In the genomic region with DNA sequence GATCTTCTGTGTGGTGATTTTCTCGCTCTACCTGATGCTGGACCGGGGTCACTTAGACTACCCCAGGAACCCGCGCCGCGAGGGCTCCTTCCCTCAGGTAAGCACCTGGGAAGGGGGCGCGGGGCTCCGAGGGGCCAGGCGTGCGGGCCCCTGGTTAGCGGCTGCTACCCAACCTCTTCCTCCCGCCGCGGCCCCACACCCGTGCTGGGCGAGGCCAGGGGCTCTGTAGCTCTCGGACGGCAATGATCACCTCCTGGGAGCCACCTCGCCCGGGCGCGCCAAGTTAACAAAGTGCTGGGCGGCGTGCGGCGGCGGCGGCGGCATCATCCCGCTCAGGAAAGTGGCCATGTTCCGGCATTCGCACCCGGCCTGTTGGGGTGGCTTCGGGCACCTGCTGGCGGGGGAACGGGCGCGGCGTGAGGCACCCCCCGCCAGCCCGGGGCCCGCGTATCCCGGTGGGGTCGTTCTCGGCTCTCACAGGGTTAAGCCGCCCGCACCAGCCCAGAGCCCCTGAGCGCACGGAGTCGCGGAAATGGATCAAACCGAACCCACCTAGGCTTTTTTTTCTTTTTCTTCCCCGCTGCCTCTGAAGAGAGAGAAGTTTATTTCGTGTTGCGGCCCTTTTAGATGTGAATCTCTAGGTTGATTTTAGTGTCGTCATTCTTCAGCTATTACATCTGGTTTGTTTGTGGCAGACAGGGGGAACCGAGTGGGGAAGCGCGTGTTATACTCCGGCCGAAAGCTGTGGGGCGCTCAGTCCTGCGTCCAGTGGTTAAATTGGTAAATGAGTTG, we compare ENCODE assay signal across 8 cellular contexts. TPM values are rescaled to one million over a fixed set of nuclear protein-coding genes. Genes with fewer than 3 reads are reported as not detected.
DNase-seq lines count a peak whose midpoint lies in the region; ATAC-seq and TF ChIP-seq lines count a peak whose summit lies in the region.

No MANE protein-coding gene starts in this region.

- no peaks in the 10 kb centered on the region for H3K27me3 ChIP-seq in HCT116 (ENCODE audit: insufficient read depth, low read length)
- no peaks in the 10 kb centered on the region for H3K27me3 ChIP-seq in gastrocnemius medialis

- H3K9ac ChIP-seq in ES-I3 (ENCODE audit: low read depth, low read length) (peak overlapping the region; percentile 59), HCT116 (ENCODE audit: low read length) (peak overlapping the region; percentile 69)

- H3K27ac ChIP-seq in HCT116 (ENCODE audit: low read depth, low read length): peak overlapping the region; percentile 54
- H3K27ac ChIP-seq in VCaP: peak overlapping the region; percentile 84
- H3K27ac ChIP-seq in gastrocnemius medialis: peak overlapping the region; percentile 94 to 99 (median 98)

- H3K9me3 ChIP-seq in ES-I3 (ENCODE audit: control insufficient read depth, insufficient read depth, low read length) (0 out of 2 replicates have a peak, but pooled peaks cover 5% of the 10 kb centered on the region), HCT116 (ENCODE audit: control insufficient read depth in 1 of 2, insufficient read depth in 1 of 2, low read depth in 1 of 2, low read length in 2 of 2) (no peaks in the 10 kb centered on the region), iPS-18c (ENCODE audit: control insufficient read depth, insufficient read depth, low read length) (no peaks in the 10 kb centered on the region), gastrocnemius medialis (no peaks in the 10 kb centered on the region)

- peak overlapping the region; percentile 79 for H2AFZ ChIP-seq in HCT116 (ENCODE audit: low read depth, low read length, poor library complexity, severe bottlenecking)

- in situ Hi-C loops in T47D (cut with HindIII; ENCODE audit: low pct_unique_long_range_greater_than_20kb, low sequenced_read_pairs) (no loop called here), gastrocnemius medialis (cut with MboI; ENCODE audit: low sequenced_read_pairs in 4 of 4) (loop anchor here in 2 of 4 donors (10.0 to 25.0 kb wide), 2 partner anchors 74 to 953 kb away; partner anchors contain the start of gene FER (in 1 of the 2))

- RAD21 ChIA-PET in HCT116 (lab: Charles Lee; ENCODE audit: low non-redundant PET in 1 of 2, low total read pairs in 2 of 2, uncharacterized antibody in 2 of 2, unreplicated experiment in 2 of 2): interaction anchor here in 1 of 2 experiments (0.6 kb wide), 1 partner anchor 1051 kb away, joined by 3 read pairs; no protein-coding TSS in a partner anchor

- BruUV-seq in HCT116 (replicated peaks; lab: Mats Ljungman, UMichigan): no TSS peak

- H3K9me2 ChIP-seq in HCT116 (ENCODE audit: insufficient read depth): no peaks in the 10 kb centered on the region

- H3K4me3 ChIP-seq in HCT116 (replicated peaks in 1 of 2; ENCODE audit: low read depth in 1 of 2, low read length in 2 of 2) (peak overlapping the region; percentile 67 to 74), iPS-18c (ENCODE audit: insufficient read depth, low read depth, low read length) (peak overlapping the region; percentile 93), gastrocnemius medialis (peak overlapping the region; percentile 88 to 98 (median 96))

- intact Hi-C loops in HCT116 (cut with micrococcal nuclease) (no loop called here), gastrocnemius medialis (cut with DNase I; ENCODE audit: low total_unique reads) (loop anchor here (2.0 to 10.0 kb wide), 4 partner anchors 78 to 1306 kb away; partner anchors contain the start of genes FBXL17, FER and SLC25A46)

- ATAC-seq in HCT116 (peak; percentile 33), gastrocnemius medialis (peak; percentile 57 to 62), HG03469 (IDR thresholded peaks at IDR 0.05; ENCODE audit: unreplicated experiment) (no peak)

- H3K79me2 ChIP-seq in HCT116 (ENCODE audit: insufficient read depth, low read length): peaks cover 46% of the 10 kb centered on the region

- TF ChIP-seq RAD21 in HCT116 (IDR thresholded peaks at IDR 0.05; ENCODE audit: low read depth): peak; percentile 68

- H3K4me1 ChIP-seq in ES-I3 (ENCODE audit: insufficient read depth, low read length) (peaks cover 26% of the 10 kb centered on the region), HCT116 (ENCODE audit: control insufficient read depth in 1 of 2, insufficient read depth in 2 of 2, low read length in 2 of 2) (peaks cover 4 to 21% of the 10 kb centered on the region in 2 experiments; a peak in 3 of 4 replicates), gastrocnemius medialis (peaks cover 38 to 50% of the 10 kb centered on the region in 2 donors)

- CTCF ChIA-PET in HCT116 (lab: Charles Lee): interaction anchor here (1.2 to 1.4 kb wide), 2 partner anchors 937 to 1048 kb away, joined by 3 to 4 read pairs; no protein-coding TSS in a partner anchor

- POLR2A ChIA-PET in HCT116 (lab: Charles Lee): no interaction called here

- TF ChIP-seq CTCF in HCT116 (IDR thresholded peaks at IDR 0.05 in 2 of 3, conservative IDR thresholded peaks at IDR 0.05 in 1 of 3; ENCODE audit: borderline replicate concordance in 1 of 3, insufficient read depth in 1 of 3, low read depth in 2 of 3, low read length in 2 of 3) (peak; percentile 50 to 66 (median 62); a peak in 5 of 6 replicates), VCaP (conservative IDR thresholded peaks at IDR 0.05) (peak; percentile 77), gastrocnemius medialis (IDR thresholded peaks at IDR 0.05 in 4 of 5, conservative IDR thresholded peaks at IDR 0.05 in 1 of 5) (peak; percentile 52 to 85 (median 60))

- no peak for TF ChIP-seq POLR2A in HCT116 (IDR thresholded peaks at IDR 0.05; ENCODE audit: borderline replicate concordance, extremely low read depth, insufficient read depth, insufficient read length)
- TF ChIP-seq POLR2A in gastrocnemius medialis (IDR thresholded peaks at IDR 0.05): peak in 1 of 2 donors; percentile 52

- no peaks in the 10 kb centered on the region for H4K20me1 ChIP-seq in HCT116 (ENCODE audit: insufficient read depth)

- DNase-seq in HCT116 (ENCODE audit: low read depth, low spot score) (peak; percentile 28), NCI-H1694 (lab: John Stamatoyannopoulos, UW) (peak; percentile 23), T47D (ENCODE audit: low read depth in 1 of 2, low spot score in 1 of 2) (peak; percentile 48 to 74), gastrocnemius medialis (peak; percentile 75 to 77)

- no peaks in the 10 kb centered on the region for H3K36me3 ChIP-seq in ES-I3 (ENCODE audit: insufficient read depth, low read length)
- no peaks in the 10 kb centered on the region for H3K36me3 ChIP-seq in HCT116 (ENCODE audit: control insufficient read depth in 1 of 2, insufficient read depth in 2 of 2, low read length in 2 of 2)
- no peaks in the 10 kb centered on the region for H3K36me3 ChIP-seq in gastrocnemius medialis

- peak overlapping the region; percentile 88 for H3K4me2 ChIP-seq in HCT116 (ENCODE audit: low read length)

TF ChIP-seq in HCT116, 20 proteins besides CTCF, POLR2A, EP300 and RAD21:
- peak; percentile 42; the same call in 1 of the 2 replicates for TF ChIP-seq SIN3A (IDR thresholded peaks at IDR 0.05; ENCODE audit: low read depth)
- TF ChIP-seq TCF7L2 (IDR thresholded peaks at IDR 0.05; ENCODE audit: borderline replicate concordance, extremely low read depth, insufficient read depth, insufficient read length): peak; percentile 10
- TF ChIP-seq FOSL1 (IDR thresholded peaks at IDR 0.05; ENCODE audit: low read depth): no peak

RNA-seq across cellular contexts. Expression of gene MAN2A1, which starts 0.9 kb away (rescaled TPM):
- total RNA-seq in HCT116 (2021; ENCODE audit: unreplicated experiment) (35.4 TPM), gastrocnemius medialis (10 to 100 TPM; 15.0 to 28.6 (median 19.8) TPM)
- 11.2 and 11.7 TPM in 2 replicates for polyA plus RNA-seq in HCT116 (2012)

Comparison
In these comparisons a context has a peak if more than half of its experiments do, and no peak if none do; other contexts are left out.
1. DNase-seq: peak in every context shown above with its lines; median percentile 76 in gastrocnemius medialis; 61 in T47D; 28 in HCT116; 23 in NCI-H1694.